ENCODE assay signal across 20 cellular contexts in the genomic region with DNA sequence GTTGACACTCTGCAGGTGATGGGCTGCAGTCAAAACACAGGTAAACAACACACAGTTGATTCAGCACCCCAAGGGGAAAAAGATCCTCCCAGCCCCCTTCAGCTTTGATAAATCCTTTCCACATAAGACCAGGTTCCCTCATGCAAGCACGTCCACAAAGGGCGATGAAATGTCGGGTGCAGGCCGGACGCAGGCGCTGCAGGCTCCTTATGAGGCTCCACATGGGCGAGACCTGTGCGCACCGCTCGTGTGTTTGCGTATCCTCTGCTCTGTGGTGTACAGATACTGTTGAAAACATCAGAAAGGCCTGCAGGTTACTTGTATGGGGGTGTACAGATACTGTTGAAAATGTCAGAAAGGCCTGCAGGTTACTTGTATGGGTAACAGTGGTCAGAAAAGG. TPM values are rescaled to one million over a fixed set of nuclear protein-coding genes. Genes with fewer than 3 reads are reported as not detected.
"Had no signal": no experiment of that assay in that cellular context is flagged by ENCODE, and none has a peak within 500 bp of the region (broad histone marks: within the 10 kb centered on the region; RNA-seq: fewer than 3 reads in every experiment).

No MANE protein-coding gene starts in this region.

- DNase-seq: activated CD4-positive, alpha-beta memory T cell treated with anti-CD3 and anti-CD28 coated beads, Interleukin-2, amount 10 ng/mL, durations not matched to agents 7 days and 5 days; activated CD4-positive, alpha-beta T cell treated with anti-CD3 and anti-CD28 coated beads for 36 hours; activated naive CD4-positive, alpha-beta T cell treated with anti-CD3 and anti-CD28 coated beads for 36 hours; activated T-cell treated with anti-CD3 and anti-CD28 coated beads, Interleukin-2, amount 50 U/mL, for 4 hours; brain microvascular endothelial cell; colonic mucosa; islet precursor cell; left lung; ovary; stimulated activated CD4-positive, alpha-beta T cell treated with anti-CD3 and anti-CD28 coated beads, Interleukin-4, amount 100 ng/mL, for 24 hours; tibial artery had no signal

- H3K4me1 ChIP-seq: colonic mucosa had no signal

- H3K4me2 ChIP-seq: smooth muscle cell had no signal

- H3K9me3 Mint-ChIP-seq: activated CD4-positive, alpha-beta memory T cell treated with anti-CD3 and anti-CD28 coated beads, Interleukin-2, amount 10 ng/mL, durations not matched to agents 7 days and 5 days; activated naive CD4-positive, alpha-beta T cell treated with anti-CD3 and anti-CD28 coated beads for 36 hours; activated T-cell treated with anti-CD3 and anti-CD28 coated beads, Interleukin-2, amount 50 U/mL, for 4 hours; central memory CD8-positive, alpha-beta T cell; memory B cell; stimulated activated memory B cell treated with anti-CD40 and anti-IgM and Interleukin-4, amounts not matched to agents 10 μg/mL and 1 μg/mL and 100 μg/mL, for 72 hours had no signal

- ATAC-seq: activated CD4-positive, alpha-beta T cell treated with anti-CD3 and anti-CD28 coated beads for 36 hours; activated T-cell treated with anti-CD3 and anti-CD28 coated beads, Interleukin-2, amount 50 U/mL, for 4 hours; left lung; sciatic nerve; stimulated activated memory B cell treated with anti-CD40 and anti-IgM and Interleukin-4, amounts not matched to agents 10 μg/mL and 1 μg/mL and 100 μg/mL, for 72 hours had no signal

- H3K27me3 Mint-ChIP-seq: activated CD4-positive, alpha-beta memory T cell treated with anti-CD3 and anti-CD28 coated beads, Interleukin-2, amount 10 ng/mL, durations not matched to agents 7 days and 5 days; activated CD4-positive, alpha-beta T cell treated with anti-CD3 and anti-CD28 coated beads for 36 hours; central memory CD8-positive, alpha-beta T cell; stimulated activated memory B cell treated with anti-CD40 and anti-IgM and Interleukin-4, amounts not matched to agents 10 μg/mL and 1 μg/mL and 100 μg/mL, for 72 hours had no signal

- H3K27me3 ChIP-seq: brain microvascular endothelial cell, colonic mucosa, left lung, ovary, tibial artery had no signal

- H3K9me3 ChIP-seq: colonic mucosa, left lung, ovary, tibial artery had no signal

- H3K36me3 ChIP-seq: brain microvascular endothelial cell, colonic mucosa, ovary had no signal

- H3K27ac Mint-ChIP-seq: activated CD4-positive, alpha-beta memory T cell treated with anti-CD3 and anti-CD28 coated beads, Interleukin-2, amount 10 ng/mL, durations not matched to agents 7 days and 5 days; activated CD4-positive, alpha-beta T cell treated with anti-CD3 and anti-CD28 coated beads for 36 hours; activated naive CD4-positive, alpha-beta T cell treated with anti-CD3 and anti-CD28 coated beads for 36 hours; memory B cell; stimulated activated memory B cell treated with anti-CD40 and anti-IgM and Interleukin-4, amounts not matched to agents 10 μg/mL and 1 μg/mL and 100 μg/mL, for 72 hours had no signal

- H3K27ac ChIP-seq: brain microvascular endothelial cell, colonic mucosa, left lung, ovary, tibial artery had no signal

- H3K4me3 ChIP-seq: colonic mucosa, left lung, ovary, smooth muscle cell, tibial artery had no signal

- H3K4me3 Mint-ChIP-seq: activated CD4-positive, alpha-beta memory T cell treated with anti-CD3 and anti-CD28 coated beads, Interleukin-2, amount 10 ng/mL, durations not matched to agents 7 days and 5 days; activated CD4-positive, alpha-beta T cell treated with anti-CD3 and anti-CD28 coated beads for 36 hours; activated naive CD4-positive, alpha-beta T cell treated with anti-CD3 and anti-CD28 coated beads for 36 hours; activated T-cell treated with anti-CD3 and anti-CD28 coated beads, Interleukin-2, amount 50 U/mL, for 4 hours; central memory CD8-positive, alpha-beta T cell; memory B cell; stimulated activated memory B cell treated with anti-CD40 and anti-IgM and Interleukin-4, amounts not matched to agents 10 μg/mL and 1 μg/mL and 100 μg/mL, for 72 hours had no signal

RNA-seq across cellular contexts. Expression of gene ZNF750, which starts 14.4 kb away (rescaled TPM):
- total RNA-seq: activated CD4-positive, alpha-beta memory T cell treated with anti-CD3 and anti-CD28 coated beads, Interleukin-2, amount 10 ng/mL, durations not matched to agents 7 days and 5 days; activated CD4-positive, alpha-beta T cell treated with anti-CD3 and anti-CD28 coated beads for 36 hours; activated naive CD4-positive, alpha-beta T cell treated with anti-CD3 and anti-CD28 coated beads for 36 hours; activated T-cell treated with anti-CD3 and anti-CD28 coated beads, Interleukin-2, amount 50 U/mL, for 4 hours; colonic mucosa; frontal cortex; mononuclear cell; ovary; sciatic nerve; subcutaneous adipose tissue; T-helper 2 cell treated with Interferon-gamma antibody and Interleukin-4, amounts not matched to agents 100 ng/mL and 5 ng/mL, for 36 hours had no signal
